Comparison of ENCODE assay signal across 23 cellular contexts in genomic region chr7:108227360-108227749, GRCh38.
"Had no signal": no experiment of that assay in that cellular context is flagged by ENCODE, and none has a peak within 500 bp of the region (broad histone marks: within the 10 kb centered on the region; RNA-seq: fewer than 3 reads in every experiment).

No MANE protein-coding gene starts in this region.

- H3K4me3 ChIP-seq: dorsolateral prefrontal cortex, gastrocnemius medialis, lung, pancreas, right lobe of liver, thoracic aorta, tibial nerve, upper lobe of left lung had no signal

- H3K36me3 Mint-ChIP-seq: memory B cell; natural killer cell; stimulated activated naive B cell treated with anti-CD40 and anti-IgM and Interleukin-4, amounts not matched to agents 10 μg/mL and 1 μg/mL and 100 μg/mL, for 72 hours had no signal

- H3K36me3 ChIP-seq: gastrocnemius medialis, neutrophil, pancreas, right lobe of liver, thoracic aorta, tibial nerve, upper lobe of left lung had no signal

- FAIRE-seq: keratinocyte, pancreas, small intestine, urothelium cell line had no signal

- H3K27ac Mint-ChIP-seq: memory B cell; natural killer cell; stimulated activated naive B cell treated with anti-CD40 and anti-IgM and Interleukin-4, amounts not matched to agents 10 μg/mL and 1 μg/mL and 100 μg/mL, for 72 hours; stimulated activated naive CD8-positive, alpha-beta T cell treated with anti-CD3 and anti-CD28 coated beads, Interleukin-15, Interleukin-2, amounts not matched to agents 100 ng/mL and 50 ng/mL, for 24 hours had no signal

- DNase-seq: dorsolateral prefrontal cortex; effector CD4-positive, alpha-beta T cell; foreskin fibroblast; gastrocnemius medialis; head of caudate nucleus; natural killer cell; pancreas; right lobe of liver; small intestine; stimulated activated CD4-positive, alpha-beta T cell treated with anti-CD3 and anti-CD28 coated beads, Interleukin-15, amount 100 ng/mL, for 24 hours; stimulated activated CD4-positive, alpha-beta T cell treated with anti-CD3 and anti-CD28 coated beads, Interleukin-2, amount 100 ng/mL, for 48 hours; stimulated activated naive B cell treated with anti-CD40 and anti-IgM and Interleukin-4, amounts not matched to agents 10 μg/mL and 1 μg/mL and 100 μg/mL, for 72 hours; upper lobe of left lung had no signal

- H3K27ac ChIP-seq: dorsolateral prefrontal cortex, gastrocnemius medialis, neutrophil, pancreas, right lobe of liver, thoracic aorta, tibial nerve, upper lobe of left lung had no signal

- H3K9me3 Mint-ChIP-seq: memory B cell; natural killer cell; neural crest cell; stimulated activated naive B cell treated with anti-CD40 and anti-IgM and Interleukin-4, amounts not matched to agents 10 μg/mL and 1 μg/mL and 100 μg/mL, for 72 hours; stimulated activated naive CD8-positive, alpha-beta T cell treated with anti-CD3 and anti-CD28 coated beads, Interleukin-15, Interleukin-2, amounts not matched to agents 100 ng/mL and 50 ng/mL, for 24 hours had no signal

- H3K9me3 ChIP-seq: gastrocnemius medialis, neutrophil, pancreas, right lobe of liver, thoracic aorta, tibial nerve, upper lobe of left lung had no signal

- H3K4me1 ChIP-seq: gastrocnemius medialis, pancreas, right lobe of liver, tibial nerve, upper lobe of left lung had no signal

- H3K27me3 Mint-ChIP-seq: stimulated activated naive CD8-positive, alpha-beta T cell treated with anti-CD3 and anti-CD28 coated beads, Interleukin-15, Interleukin-2, amounts not matched to agents 100 ng/mL and 50 ng/mL, for 24 hours had no signal

- H3K4me1 Mint-ChIP-seq: memory B cell, natural killer cell had no signal

- ATAC-seq: gastrocnemius medialis; left lobe of liver; natural killer cell; pancreas; right lobe of liver; stimulated activated naive B cell treated with anti-CD40 and anti-IgM and Interleukin-4, amounts not matched to agents 10 μg/mL and 1 μg/mL and 100 μg/mL, for 72 hours had no signal

- H3K4me3 Mint-ChIP-seq: memory B cell; natural killer cell; neural crest cell; stimulated activated naive B cell treated with anti-CD40 and anti-IgM and Interleukin-4, amounts not matched to agents 10 μg/mL and 1 μg/mL and 100 μg/mL, for 72 hours; stimulated activated naive CD8-positive, alpha-beta T cell treated with anti-CD3 and anti-CD28 coated beads, Interleukin-15, Interleukin-2, amounts not matched to agents 100 ng/mL and 50 ng/mL, for 24 hours had no signal

- H3K27me3 ChIP-seq: dorsolateral prefrontal cortex, gastrocnemius medialis, neutrophil, pancreas, right lobe of liver, tibial nerve, upper lobe of left lung had no signal
